8 cellular contexts compared by ENCODE assay signal in genomic region chr9:132406554-132407122, GRCh38. TPM values are rescaled to one million over a fixed set of nuclear protein-coding genes. Genes with fewer than 3 reads are reported as not detected.
A peak's percentile ranks its signal among the peaks of the same experiment; 100 is the strongest.
DNase-seq lines count a peak whose midpoint lies in the region; ATAC-seq and TF ChIP-seq lines count a peak whose summit lies in the region.

Gene TTF1 (minus strand): TSS chr9:132406840. CDS start chr9:132402821, 4,019 bp downstream.

- ATAC-seq in HG03460 (IDR thresholded peaks at IDR 0.05; ENCODE audit: unreplicated experiment) = peak; percentile 64

- no peaks in the 10 kb centered on the region for H3K27me3 Mint-ChIP-seq in chondrocyte (ENCODE audit: low read depth)

- H3K36me3 Mint-ChIP-seq in chondrocyte (ENCODE audit: low read depth) = peaks cover 7% of the 10 kb centered on the region

- DNase-seq in AG20443 (ENCODE audit: low spot score) (peak; percentile 98), GM19238 (ENCODE audit: insufficient read length, low spot score) (peak; percentile 93), NCI-H524 (lab: John Stamatoyannopoulos, UW) (peak; percentile 70 to 91), chondrocyte (ENCODE audit: low spot score) (no peak), kidney glomerular epithelial cell (lab: John Stamatoyannopoulos, UW) (peak; percentile 74)
- DNase-seq in activated CD4-positive, alpha-beta T cell treated with anti-CD3 and anti-CD28 coated beads for 24 hours (ENCODE audit: low read depth in 2 of 2) = peak; percentile 86 to 88
- DNase-seq in stimulated activated CD4-positive, alpha-beta T cell treated with anti-CD3 and anti-CD28 coated beads, Interleukin-15, amount 100 ng/mL, for 48 hours (ENCODE audit: low read depth in 2 of 2) = peak; percentile 88 to 91

- H3K9me3 Mint-ChIP-seq in chondrocyte (ENCODE audit: low read depth) = no peaks in the 10 kb centered on the region

- H3K27ac Mint-ChIP-seq in chondrocyte (ENCODE audit: unreplicated experiment) = peak within 1 kb of the TSS; percentile 63

- no peak for TF ChIP-seq CTCF in chondrocyte (IDR thresholded peaks at IDR 0.05)

- peaks cover 34% of the 10 kb centered on the region for H3K4me1 Mint-ChIP-seq in chondrocyte (ENCODE audit: low read depth)

- peak within 1 kb of the TSS; percentile 86 for H3K4me3 Mint-ChIP-seq in chondrocyte (ENCODE audit: unreplicated experiment)

RNA-seq across cellular contexts. Expression of gene TTF1, which starts in this region (rescaled TPM):
- 7.1 to 10.7 TPM (median 8.9 TPM) in 3 replicates for total RNA-seq in chondrocyte
